ENCODE assay signal across 10 cellular contexts in genomic region chr9:114305189-114305555, GRCh38. TPM values are rescaled to one million over a fixed set of nuclear protein-coding genes. Genes with fewer than 3 reads are reported as not detected.
"Had no signal": no experiment of that assay in that cellular context is flagged by ENCODE, and none has a peak within 500 bp of the region (broad histone marks: within the 10 kb centered on the region; RNA-seq: fewer than 3 reads in every experiment).

No MANE protein-coding gene starts in this region.

- H3K4me1 ChIP-seq: colonic mucosa had no signal

- H3K27ac ChIP-seq: cardiac muscle cell, colonic mucosa, esophagus muscularis mucosa, right atrium auricular region had no signal

- H3K9me3 ChIP-seq: colonic mucosa, esophagus muscularis mucosa, right atrium auricular region had no signal

- H3K4me3 ChIP-seq: cardiac muscle cell, colonic mucosa, esophagus muscularis mucosa, lung, right atrium auricular region had no signal

- H3K27me3 ChIP-seq: cardiac muscle cell, colonic mucosa, esophagus muscularis mucosa, right atrium auricular region had no signal

- H3K27me3 Mint-ChIP-seq: naive thymus-derived CD4-positive, alpha-beta T cell had no signal

- H3K36me3 ChIP-seq: cardiac muscle cell, colonic mucosa, right atrium auricular region had no signal

- H3K9me3 Mint-ChIP-seq: activated T-helper 2 cell treated with anti-CD3 and anti-CD28 coated beads, Interferon-gamma antibody, Interleukin-2, Interleukin-4, amounts not matched to agents 10 μg/mL and 5 μg/mL and 100 μg/mL, durations not matched to agents 14 hours and 24 hours and 36 hours; naive thymus-derived CD4-positive, alpha-beta T cell had no signal

- H3K27ac Mint-ChIP-seq: activated T-helper 2 cell treated with anti-CD3 and anti-CD28 coated beads, Interferon-gamma antibody, Interleukin-2, Interleukin-4, amounts not matched to agents 10 μg/mL and 5 μg/mL and 100 μg/mL, durations not matched to agents 14 hours and 24 hours and 36 hours; naive thymus-derived CD4-positive, alpha-beta T cell had no signal

- DNase-seq: SIG-M5 had no signal

- H3K4me3 Mint-ChIP-seq: naive thymus-derived CD4-positive, alpha-beta T cell had no signal

- H3K36me3 Mint-ChIP-seq: naive thymus-derived CD4-positive, alpha-beta T cell had no signal

RNA-seq across cellular contexts. Expression of gene ORM1, which starts 17.7 kb away (rescaled TPM):
- total RNA-seq: activated T-helper 2 cell treated with anti-CD3 and anti-CD28 coated beads, Interferon-gamma antibody, Interleukin-2, Interleukin-4, amounts not matched to agents 10 μg/mL and 5 μg/mL and 100 μg/mL, durations not matched to agents 14 hours and 24 hours and 36 hours; cardiac muscle cell; left colon; mononuclear cell; right atrium auricular region had no signal
- polyA plus RNA-seq: naive thymus-derived CD4-positive, alpha-beta T cell had no signal

RNA-seq across cellular contexts. Expression of gene ORM2, which starts 24.5 kb away (rescaled TPM):
- total RNA-seq: activated T-helper 2 cell treated with anti-CD3 and anti-CD28 coated beads, Interferon-gamma antibody, Interleukin-2, Interleukin-4, amounts not matched to agents 10 μg/mL and 5 μg/mL and 100 μg/mL, durations not matched to agents 14 hours and 24 hours and 36 hours; cardiac muscle cell; esophagus muscularis mucosa; left colon; mononuclear cell; naive thymus-derived CD4-positive, alpha-beta T cell; right atrium auricular region had no signal
- polyA plus RNA-seq: cardiac muscle cell; naive thymus-derived CD4-positive, alpha-beta T cell had no signal
